Comparison of ENCODE assay signal across 18 cellular contexts in the genomic region with DNA sequence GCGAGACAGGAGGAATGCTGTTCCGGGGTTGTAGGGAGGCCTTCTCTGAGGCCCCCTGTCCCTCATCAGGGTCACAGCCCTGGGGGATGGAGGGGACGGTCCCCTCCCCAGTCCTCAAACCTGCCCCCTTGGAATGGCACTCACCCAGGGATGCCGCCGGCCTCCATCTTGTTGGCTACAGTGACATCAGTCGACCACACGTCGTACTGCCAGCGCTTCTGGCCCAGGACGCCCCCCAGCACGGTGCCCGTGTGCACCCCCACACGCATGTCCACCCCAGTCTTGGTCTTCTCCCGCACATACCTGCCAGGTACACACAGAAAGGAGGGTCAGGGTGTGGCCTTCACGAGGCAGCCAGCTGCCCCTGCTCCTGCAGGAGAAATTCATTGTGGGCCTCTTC. TPM values are rescaled to one million over a fixed set of nuclear protein-coding genes. Genes with fewer than 3 reads are reported as not detected.
A peak's percentile ranks its signal among the peaks of the same experiment; 100 is the strongest.
DNase-seq lines count a peak whose midpoint lies in the region; ATAC-seq and TF ChIP-seq lines count a peak whose summit lies in the region.
"Had no signal": no experiment of that assay in that cellular context is flagged by ENCODE, and none has a peak within 500 bp of the region (broad histone marks: within the 10 kb centered on the region; RNA-seq: fewer than 3 reads in every experiment).

No MANE protein-coding gene starts in this region.

- H3K36me3 ChIP-seq in WERI-Rb-1 = peaks cover 74% of the 10 kb centered on the region
- no peaks in the 10 kb centered on the region for H3K36me3 ChIP-seq in neural progenitor cell

- H3K27ac Mint-ChIP-seq in endothelial cell (ENCODE audit: unreplicated experiment) = peak overlapping the region; percentile 64
- peak overlapping the region; percentile 46 for H3K27ac Mint-ChIP-seq in neural progenitor cell
- H3K27ac Mint-ChIP-seq: HFFc6 had no signal

- H3K9me3 ChIP-seq in WERI-Rb-1 (ENCODE audit: severe bottlenecking) = no peaks in the 10 kb centered on the region
- H3K9me3 ChIP-seq in neural progenitor cell (ENCODE audit: low read depth) = no peaks in the 10 kb centered on the region
- H3K9me3 ChIP-seq: HAP-1 had no signal

- no peaks in the 10 kb centered on the region for H3K4me1 ChIP-seq in neural progenitor cell
- H3K4me1 ChIP-seq: HAP-1 had no signal

- DNase-seq in WERI-Rb-1 = no peak
- no peak for DNase-seq in endothelial cell (ENCODE audit: low spot score)
- DNase-seq in neural progenitor cell (ENCODE audit: low spot score) = no peak
- DNase-seq in sciatic nerve (ENCODE audit: low spot score) = peak; percentile 53
- DNase-seq in NCI-H510A treated with DMSO at 0.1 percent for 48 hours (lab: John Stamatoyannopoulos, UW) = no peak
- no peak for DNase-seq in effector CD4-positive, alpha-beta T cell
- no peak for DNase-seq in NCI-H128 (lab: John Stamatoyannopoulos, UW; ENCODE audit: unreplicated experiment)
- DNase-seq: C1 segment of cervical spinal cord; Calu3; CD4-positive, alpha-beta memory T cell; COR-L47; DMS53; DMS79 treated with DMSO at 0.1 percent for 48 hours; GF-D8; GOT3; HFFc6 had no signal

- H4K20me1 ChIP-seq in neural progenitor cell (ENCODE audit: low read depth) = no peaks in the 10 kb centered on the region

- no peak overlapping the region for H3K4me2 ChIP-seq in neural progenitor cell

- TF ChIP-seq CTCF in WERI-Rb-1 (IDR thresholded peaks at IDR 0.05; ENCODE audit: low read depth, low read length) (no peak), endothelial cell (IDR thresholded peaks at IDR 0.05; ENCODE audit: unreplicated experiment) (no peak), neural progenitor cell (IDR thresholded peaks at IDR 0.05) (no peak)

- peaks cover 35% of the 10 kb centered on the region for H3K36me3 Mint-ChIP-seq in endothelial cell (ENCODE audit: low read depth, unreplicated experiment)
- H3K36me3 Mint-ChIP-seq in neural progenitor cell = peaks cover 15% of the 10 kb centered on the region

- no peaks in the 10 kb centered on the region for H3K27me3 ChIP-seq in WERI-Rb-1 (ENCODE audit: insufficient read depth, low read depth, severe bottlenecking)
- H3K27me3 ChIP-seq in neural progenitor cell = no peaks in the 10 kb centered on the region

- intact Hi-C loops in sciatic nerve (cut with DNase I) = no loop called here

- no peak overlapping the region for H3K9ac ChIP-seq in neural progenitor cell

- no peak overlapping the region for H3K4me3 Mint-ChIP-seq in endothelial cell (ENCODE audit: unreplicated experiment)
- no peak overlapping the region for H3K4me3 Mint-ChIP-seq in neural progenitor cell
- H3K4me3 Mint-ChIP-seq: CD4-positive, alpha-beta memory T cell; HFFc6 had no signal

- H2AFZ ChIP-seq in neural progenitor cell (replicated peaks) = no peak overlapping the region

- H3K27me3 Mint-ChIP-seq in endothelial cell (ENCODE audit: unreplicated experiment) (peaks cover 15% of the 10 kb centered on the region), neural progenitor cell (ENCODE audit: insufficient read depth, low read depth) (peaks cover 8% of the 10 kb centered on the region)
- H3K27me3 Mint-ChIP-seq: CD4-positive, alpha-beta memory T cell had no signal

- H3K4me3 ChIP-seq in WERI-Rb-1 (ENCODE audit: low read depth, low read length) (no peak overlapping the region), neural progenitor cell (no peak overlapping the region)
- H3K4me3 ChIP-seq: HAP-1 had no signal

- H3K4me1 Mint-ChIP-seq in endothelial cell (ENCODE audit: unreplicated experiment) = peaks cover 7% of the 10 kb centered on the region
- H3K4me1 Mint-ChIP-seq in neural progenitor cell = peaks cover 7% of the 10 kb centered on the region
- H3K4me1 Mint-ChIP-seq: CD4-positive, alpha-beta memory T cell had no signal

- H3K27ac ChIP-seq in WERI-Rb-1 (peak overlapping the region; percentile 47), neural progenitor cell (no peak overlapping the region)

- H3K9me3 Mint-ChIP-seq in endothelial cell (ENCODE audit: unreplicated experiment) (no peaks in the 10 kb centered on the region), neural progenitor cell (no peaks in the 10 kb centered on the region)
- H3K9me3 Mint-ChIP-seq: CD4-positive, alpha-beta memory T cell; HFFc6 had no signal

- ATAC-seq in sciatic nerve = no peak
- ATAC-seq in HG03175 (IDR thresholded peaks at IDR 0.05; ENCODE audit: unreplicated experiment) = no peak

- H3K79me2 ChIP-seq in neural progenitor cell (ENCODE audit: low read depth) = no peaks in the 10 kb centered on the region

- H3F3A ChIP-seq in neural progenitor cell (ENCODE audit: low read depth) = no peaks in the 10 kb centered on the region

RNA-seq across cellular contexts. Expression of gene CENPO, which starts 46.5 kb away (rescaled TPM):
- total RNA-seq in endothelial cell (ENCODE audit: unreplicated experiment) (18.7 TPM), neural progenitor cell (ENCODE audit: low replicate concordance) (50.6 and 52.2 TPM in 2 replicates), sciatic nerve (3.7 TPM)

RNA-seq across cellular contexts. Expression of gene PTRHD1, which starts 46.5 kb away (rescaled TPM):
- total RNA-seq in endothelial cell (ENCODE audit: unreplicated experiment) (36.0 TPM), neural progenitor cell (ENCODE audit: low replicate concordance) (41.6 and 59.5 TPM in 2 replicates), sciatic nerve (14.7 TPM)
